Comparison of ENCODE assay signal across 31 cellular contexts in genomic region chr11:18088371-18088770, GRCh38. TPM values are rescaled to one million over a fixed set of nuclear protein-coding genes. Genes with fewer than 3 reads are reported as not detected.
"Had no signal": no experiment of that assay in that cellular context is flagged by ENCODE, and none has a peak within 500 bp of the region (broad histone marks: within the 10 kb centered on the region; RNA-seq: fewer than 3 reads in every experiment).

No MANE protein-coding gene starts in this region.

- DNase-seq: activated CD4-positive, alpha-beta memory T cell treated with anti-CD3 and anti-CD28 coated beads, Interleukin-2, amount 10 ng/mL, durations not matched to agents 7 days and 5 days; activated CD4-positive, alpha-beta T cell treated with anti-CD3 and anti-CD28 coated beads for 1 hour; activated CD4-positive, alpha-beta T cell treated with anti-CD3 and anti-CD28 coated beads for 48 hours; activated CD4-positive, CD25-positive, alpha-beta regulatory T cell; activated CD8-positive, alpha-beta memory T cell treated with anti-CD3 and anti-CD28 coated beads for 24 hours; activated CD8-positive, alpha-beta memory T cell treated with anti-CD3 and anti-CD28 coated beads, Interleukin-2, amount 10 ng/mL, durations not matched to agents 7 days and 5 days; activated CD8-positive, alpha-beta memory T cell treated with anti-CD3 and anti-CD28 coated beads, Interleukin-2, amount 50 U/mL, for 48 hours; activated effector memory CD4-positive, alpha-beta T cell treated with Interleukin-2 at 50 U/mL for 16 hours; activated naive CD4-positive, alpha-beta T cell treated with anti-CD3 and anti-CD28 coated beads, Interleukin-2, amount 10 ng/mL, durations not matched to agents 7 days and 5 days; activated naive CD8-positive, alpha-beta T cell treated with anti-CD3 and anti-CD28 coated beads, Interleukin-2, amount 50 U/mL, for 24 hours; activated T-cell treated with anti-CD3 and anti-CD28 coated beads, Interleukin-2, amount 50 U/mL, for 48 hours; Karpas-422; MG63; NCI-H1048; NCI-H1105 treated with DMSO at 0.1 percent for 48 hours; NCI-H1436; NCI-H1694; NCI-H1930; NCI-H345; NCI-H524 treated with DMSO at 0.1 percent for 48 hours; SHP77 treated with DMSO at 0.1 percent for 48 hours; SK-N-SH; T-cell; T-helper 2 cell; T-helper 9 cell; WERI-Rb-1 had no signal

- H3K4me1 Mint-ChIP-seq: activated CD4-positive, alpha-beta memory T cell treated with anti-CD3 and anti-CD28 coated beads, Interleukin-2, amount 10 ng/mL, durations not matched to agents 7 days and 5 days; activated CD8-positive, alpha-beta memory T cell treated with anti-CD3 and anti-CD28 coated beads, Interleukin-2, amount 10 ng/mL, durations not matched to agents 7 days and 5 days; activated naive CD4-positive, alpha-beta T cell treated with anti-CD3 and anti-CD28 coated beads, Interleukin-2, amount 10 ng/mL, durations not matched to agents 7 days and 5 days; activated naive CD8-positive, alpha-beta T cell treated with anti-CD3 and anti-CD28 coated beads, Interleukin-2, amount 50 U/mL, for 24 hours; T-cell had no signal

- H3K27me3 Mint-ChIP-seq: activated CD4-positive, alpha-beta memory T cell treated with anti-CD3 and anti-CD28 coated beads, Interleukin-2, amount 10 ng/mL, durations not matched to agents 7 days and 5 days; activated CD8-positive, alpha-beta memory T cell treated with anti-CD3 and anti-CD28 coated beads, Interleukin-2, amount 10 ng/mL, durations not matched to agents 7 days and 5 days; activated naive CD4-positive, alpha-beta T cell treated with anti-CD3 and anti-CD28 coated beads, Interleukin-2, amount 10 ng/mL, durations not matched to agents 7 days and 5 days; activated naive CD8-positive, alpha-beta T cell; activated naive CD8-positive, alpha-beta T cell treated with anti-CD3 and anti-CD28 coated beads, Interleukin-2, amount 50 U/mL, for 24 hours; T-cell had no signal

- H3K4me3 Mint-ChIP-seq: activated CD4-positive, alpha-beta memory T cell treated with anti-CD3 and anti-CD28 coated beads, Interleukin-2, amount 10 ng/mL, durations not matched to agents 7 days and 5 days; activated CD8-positive, alpha-beta memory T cell treated with anti-CD3 and anti-CD28 coated beads, Interleukin-2, amount 10 ng/mL, durations not matched to agents 7 days and 5 days; activated naive CD4-positive, alpha-beta T cell treated with anti-CD3 and anti-CD28 coated beads, Interleukin-2, amount 10 ng/mL, durations not matched to agents 7 days and 5 days; activated naive CD8-positive, alpha-beta T cell; activated naive CD8-positive, alpha-beta T cell treated with anti-CD3 and anti-CD28 coated beads, Interleukin-2, amount 50 U/mL, for 24 hours; T-cell had no signal

- H3K27ac ChIP-seq: SJSA1, WERI-Rb-1 had no signal

- H3K4me2 ChIP-seq: SK-N-SH had no signal

- H3K27ac Mint-ChIP-seq: activated CD4-positive, alpha-beta memory T cell treated with anti-CD3 and anti-CD28 coated beads, Interleukin-2, amount 10 ng/mL, durations not matched to agents 7 days and 5 days; activated CD8-positive, alpha-beta memory T cell treated with anti-CD3 and anti-CD28 coated beads, Interleukin-2, amount 10 ng/mL, durations not matched to agents 7 days and 5 days; activated naive CD4-positive, alpha-beta T cell treated with anti-CD3 and anti-CD28 coated beads, Interleukin-2, amount 10 ng/mL, durations not matched to agents 7 days and 5 days; activated naive CD8-positive, alpha-beta T cell; activated naive CD8-positive, alpha-beta T cell treated with anti-CD3 and anti-CD28 coated beads, Interleukin-2, amount 50 U/mL, for 24 hours; T-cell had no signal

- H3K9me3 ChIP-seq: MG63, SJSA1, SK-N-SH had no signal

- ATAC-seq: activated CD8-positive, alpha-beta memory T cell treated with anti-CD3 and anti-CD28 coated beads, Interleukin-2, amount 10 ng/mL, durations not matched to agents 7 days and 5 days; activated naive CD8-positive, alpha-beta T cell treated with anti-CD3 and anti-CD28 coated beads, Interleukin-2, amount 50 U/mL, for 24 hours; Panc1; T-cell had no signal

- H3K9me3 Mint-ChIP-seq: activated CD4-positive, alpha-beta memory T cell treated with anti-CD3 and anti-CD28 coated beads, Interleukin-2, amount 10 ng/mL, durations not matched to agents 7 days and 5 days; activated naive CD4-positive, alpha-beta T cell treated with anti-CD3 and anti-CD28 coated beads, Interleukin-2, amount 10 ng/mL, durations not matched to agents 7 days and 5 days; activated naive CD8-positive, alpha-beta T cell treated with anti-CD3 and anti-CD28 coated beads, Interleukin-2, amount 50 U/mL, for 24 hours; T-cell had no signal

- H3K9ac ChIP-seq: SK-N-SH had no signal

- H3K4me3 ChIP-seq: MG63, SJSA1 had no signal

- H3K27me3 ChIP-seq: MG63, SJSA1 had no signal

RNA-seq across cellular contexts. Expression of gene TPH1, which starts 42.3 kb away (rescaled TPM):
- total RNA-seq: RPMI7951 had no signal

RNA-seq across cellular contexts. Expression of gene MRGPRX3, which starts 44.0 kb away (rescaled TPM):
- total RNA-seq: activated CD4-positive, alpha-beta memory T cell treated with anti-CD3 and anti-CD28 coated beads, Interleukin-2, amount 10 ng/mL, durations not matched to agents 7 days and 5 days; activated CD8-positive, alpha-beta memory T cell treated with anti-CD3 and anti-CD28 coated beads, Interleukin-2, amount 10 ng/mL, durations not matched to agents 7 days and 5 days; cardiac septum; RPMI7951; SJSA1; T-cell had no signal
- polyA plus RNA-seq: SK-N-SH had no signal
